In the genomic region with DNA sequence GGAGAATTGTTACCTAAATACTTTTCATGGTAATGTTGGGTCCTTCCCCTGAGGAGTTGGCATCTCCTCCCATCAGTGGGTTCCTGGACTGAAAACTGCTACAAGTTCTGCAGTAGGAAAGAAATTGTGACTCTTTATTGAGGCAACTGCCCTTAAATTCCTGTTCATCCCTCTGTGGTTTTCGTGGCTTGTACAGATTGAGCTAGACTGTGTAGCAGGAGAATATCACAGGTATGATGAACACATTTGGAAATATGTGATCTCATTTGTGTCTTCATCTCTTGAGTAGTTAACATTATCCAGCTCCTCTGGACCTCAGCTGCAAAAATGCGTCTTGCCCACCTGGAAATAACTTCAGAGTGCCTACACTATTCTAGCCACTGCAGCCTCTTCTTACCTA, we compare ENCODE assay signal across 19 cellular contexts.
DNase-seq lines count a peak whose midpoint lies in the region; ATAC-seq and TF ChIP-seq lines count a peak whose summit lies in the region.
"Had no signal": no experiment of that assay in that cellular context is flagged by ENCODE, and none has a peak within 500 bp of the region (broad histone marks: within the 10 kb centered on the region; RNA-seq: fewer than 3 reads in every experiment).

No MANE protein-coding gene starts in this region.

- peak overlapping the region; percentile 54 for H3K27ac Mint-ChIP-seq in activated T-helper 17 cell treated with anti-CD3 and anti-CD28 coated beads, Interleukin-2, amount 50 U/mL, for 72 hours
- H3K27ac Mint-ChIP-seq in stimulated activated memory B cell treated with anti-CD40 and anti-IgM and Interleukin-4, amounts not matched to agents 10 μg/mL and 1 μg/mL and 100 μg/mL, for 72 hours, result no peak overlapping the region
- H3K27ac Mint-ChIP-seq: activated naive CD4-positive, alpha-beta T cell treated with anti-CD3 and anti-CD28 coated beads for 36 hours; CD4-positive, CD25-positive, alpha-beta regulatory T cell had no signal

- H3K9me3 ChIP-seq in DND-41 (ENCODE audit: insufficient read depth, low read length, severe bottlenecking) (no peaks in the 10 kb centered on the region), mucosa of descending colon (no peaks in the 10 kb centered on the region)
- H3K9me3 ChIP-seq: esophagus muscularis mucosa had no signal

- H4K20me1 ChIP-seq in DND-41 (ENCODE audit: insufficient read depth, low read length), result no peaks in the 10 kb centered on the region

- H3K4me2 ChIP-seq in DND-41 (ENCODE audit: insufficient read depth, low read length), result peak overlapping the region; percentile 61

- H3K36me3 ChIP-seq in DND-41 (ENCODE audit: insufficient read depth, low read length), result no peaks in the 10 kb centered on the region; the same call in 1 of the 2 replicates
- no peaks in the 10 kb centered on the region for H3K36me3 ChIP-seq in mucosa of descending colon (ENCODE audit: low read depth)
- H3K36me3 ChIP-seq: esophagus muscularis mucosa, tibial nerve had no signal

- no peaks in the 10 kb centered on the region for H3K27me3 ChIP-seq in DND-41 (ENCODE audit: insufficient read depth, low read length, poor library complexity)
- H3K27me3 ChIP-seq: esophagus muscularis mucosa, tibial nerve had no signal

- H3K27me3 Mint-ChIP-seq in activated T-helper 17 cell treated with anti-CD3 and anti-CD28 coated beads, Interleukin-2, amount 50 U/mL, for 72 hours, result no peaks in the 10 kb centered on the region
- peaks cover 21% of the 10 kb centered on the region for H3K27me3 Mint-ChIP-seq in stimulated activated memory B cell treated with anti-CD40 and anti-IgM and Interleukin-4, amounts not matched to agents 10 μg/mL and 1 μg/mL and 100 μg/mL, for 72 hours
- H3K27me3 Mint-ChIP-seq: CD4-positive, CD25-positive, alpha-beta regulatory T cell; naive thymus-derived CD8-positive, alpha-beta T cell had no signal

- peaks cover 90% of the 10 kb centered on the region for H3K4me1 ChIP-seq in DND-41 (ENCODE audit: insufficient read depth, low read length)
- H3K4me1 ChIP-seq in mucosa of descending colon (ENCODE audit: low read depth), result no peaks in the 10 kb centered on the region
- H3K4me1 ChIP-seq: esophagus muscularis mucosa, tibial nerve had no signal

- DNase-seq in DND-41 (peak; percentile 63), KBM-7 (peak; percentile 45), iris pigment epithelial cell (ENCODE audit: low read depth) (peak; percentile 81), NCI-H2029 (lab: John Stamatoyannopoulos, UW) (no peak), NCI-H510A (lab: John Stamatoyannopoulos, UW) (no peak), mucosa of descending colon (no peak)
- DNase-seq: activated naive CD4-positive, alpha-beta T cell treated with anti-CD3 and anti-CD28 coated beads for 36 hours; CD4-positive, CD25-positive, alpha-beta regulatory T cell; hippocampal formation; left ventricle myocardium superior; naive thymus-derived CD8-positive, alpha-beta T cell; NCI-H1048; NCI-H2171 treated with DMSO at 0.1 percent for 48 hours; SIG-M5 had no signal

- H3K9me3 Mint-ChIP-seq in activated T-helper 17 cell treated with anti-CD3 and anti-CD28 coated beads, Interleukin-2, amount 50 U/mL, for 72 hours, result no peaks in the 10 kb centered on the region
- H3K9me3 Mint-ChIP-seq in stimulated activated memory B cell treated with anti-CD40 and anti-IgM and Interleukin-4, amounts not matched to agents 10 μg/mL and 1 μg/mL and 100 μg/mL, for 72 hours, result peaks cover 3% of the 10 kb centered on the region

- H3K4me3 Mint-ChIP-seq in activated T-helper 17 cell treated with anti-CD3 and anti-CD28 coated beads, Interleukin-2, amount 50 U/mL, for 72 hours, result no peak overlapping the region
- H3K4me3 Mint-ChIP-seq in stimulated activated memory B cell treated with anti-CD40 and anti-IgM and Interleukin-4, amounts not matched to agents 10 μg/mL and 1 μg/mL and 100 μg/mL, for 72 hours, result no peak overlapping the region
- H3K4me3 Mint-ChIP-seq: activated naive CD4-positive, alpha-beta T cell treated with anti-CD3 and anti-CD28 coated beads for 36 hours; CD4-positive, CD25-positive, alpha-beta regulatory T cell; naive thymus-derived CD8-positive, alpha-beta T cell had no signal

- ATAC-seq in DND-41 (ENCODE audit: insufficient read depth, low read depth), result peak; percentile 23
- no peak for ATAC-seq in activated T-helper 17 cell treated with anti-CD3 and anti-CD28 coated beads, Interleukin-2, amount 50 U/mL, for 72 hours (replicated peaks)
- ATAC-seq in stimulated activated memory B cell treated with anti-CD40 and anti-IgM and Interleukin-4, amounts not matched to agents 10 μg/mL and 1 μg/mL and 100 μg/mL, for 72 hours, result no peak
- ATAC-seq in mucosa of descending colon, result no peak
- ATAC-seq: left ventricle myocardium superior; naive thymus-derived CD8-positive, alpha-beta T cell had no signal

- H3K79me2 ChIP-seq in DND-41 (ENCODE audit: insufficient read depth, low read length), result peaks cover 87% of the 10 kb centered on the region

- intact Hi-C loops in mucosa of descending colon (cut with DNase I, micrococcal nuclease), result no loop called here

- in situ Hi-C loops in KBM-7 (cut with MboI; ENCODE audit: low pct_unique_long_range_greater_than_20kb, low sequenced_read_pairs), result no loop called here

- peak overlapping the region; percentile 68 for H3K9ac ChIP-seq in DND-41 (ENCODE audit: low read depth, low read length)

- TF ChIP-seq CTCF in DND-41 (IDR thresholded peaks at IDR 0.05; ENCODE audit: borderline replicate concordance, extremely low read depth, low read length, poor library complexity, severe bottlenecking) (no peak), mucosa of descending colon (IDR thresholded peaks at IDR 0.05) (no peak)

- H3K27ac ChIP-seq in DND-41 (ENCODE audit: low read length), result peak overlapping the region; percentile 98
- H3K27ac ChIP-seq: coronary artery, esophagus muscularis mucosa, tibial nerve had no signal

- H3K4me3 ChIP-seq in DND-41 (ENCODE audit: low read depth in 1 of 2, low read length in 2 of 2) (peak overlapping the region in 1 of 2 experiments; percentile 54; a peak in 2 of 4 replicates), mucosa of descending colon (no peak overlapping the region)
- H3K4me3 ChIP-seq: coronary artery, esophagus muscularis mucosa, tibial nerve had no signal

- no peak overlapping the region for H2AFZ ChIP-seq in DND-41 (ENCODE audit: low read depth, low read length)

- peaks cover 5% of the 10 kb centered on the region for H3K4me1 Mint-ChIP-seq in activated T-helper 17 cell treated with anti-CD3 and anti-CD28 coated beads, Interleukin-2, amount 50 U/mL, for 72 hours
- no peaks in the 10 kb centered on the region for H3K4me1 Mint-ChIP-seq in stimulated activated memory B cell treated with anti-CD40 and anti-IgM and Interleukin-4, amounts not matched to agents 10 μg/mL and 1 μg/mL and 100 μg/mL, for 72 hours

- H3K36me3 Mint-ChIP-seq in activated T-helper 17 cell treated with anti-CD3 and anti-CD28 coated beads, Interleukin-2, amount 50 U/mL, for 72 hours (ENCODE audit: low read depth), result no peaks in the 10 kb centered on the region
- no peaks in the 10 kb centered on the region for H3K36me3 Mint-ChIP-seq in stimulated activated memory B cell treated with anti-CD40 and anti-IgM and Interleukin-4, amounts not matched to agents 10 μg/mL and 1 μg/mL and 100 μg/mL, for 72 hours

Comparison
In these comparisons a context has a peak if more than half of its experiments do, and no peak if none do; other contexts are left out.
1. DNase-seq: peak in DND-41 (single experiment), KBM-7 (single experiment) and iris pigment epithelial cell (single experiment); none in NCI-H2029 (single experiment), NCI-H510A (single experiment) and mucosa of descending colon (0 of 3).